ENCODE assay signal across 24 cellular contexts in genomic region chr2:63822478-63822877, GRCh38.
"Had no signal": no experiment of that assay in that cellular context is flagged by ENCODE, and none has a peak within 500 bp of the region (broad histone marks: within the 10 kb centered on the region; RNA-seq: fewer than 3 reads in every experiment).

No MANE protein-coding gene starts in this region.

- H3K9me3 ChIP-seq: esophagus muscularis mucosa, gastrocnemius medialis, heart left ventricle had no signal

- H3K27me3 ChIP-seq: brain microvascular endothelial cell, esophagus muscularis mucosa, foreskin keratinocyte, gastrocnemius medialis, heart left ventricle had no signal

- H3K36me3 ChIP-seq: brain microvascular endothelial cell, esophagus muscularis mucosa, gastrocnemius medialis, heart left ventricle had no signal

- H3K4me3 ChIP-seq: coronary artery, esophagus muscularis mucosa, gastrocnemius medialis, heart left ventricle had no signal

- DNase-seq: activated CD4-positive, alpha-beta memory T cell treated with anti-CD3 and anti-CD28 coated beads, Interleukin-2, amount 10 ng/mL, durations not matched to agents 7 days and 5 days; activated CD4-positive, alpha-beta T cell treated with anti-CD3 and anti-CD28 coated beads for 1 hour; activated CD4-positive, alpha-beta T cell treated with anti-CD3 and anti-CD28 coated beads for 4 hours; activated CD4-positive, alpha-beta T cell treated with anti-CD3 and anti-CD28 coated beads, Interleukin-2, amount 10 ng/mL, durations not matched to agents 7 days and 5 days; activated CD4-positive, alpha-beta T cell treated with anti-CD3 and anti-CD28 coated beads, Interleukin-2, amount 50 U/mL, for 4 hours; activated CD8-positive, alpha-beta memory T cell treated with anti-CD3 and anti-CD28 coated beads, Interleukin-2, amount 50 U/mL, for 48 hours; activated gamma-delta T cell; activated naive CD4-positive, alpha-beta T cell; activated naive CD4-positive, alpha-beta T cell treated with anti-CD3 and anti-CD28 coated beads, Interleukin-2, amount 10 ng/mL, durations not matched to agents 7 days and 5 days; activated naive CD8-positive, alpha-beta T cell treated with anti-CD3 and anti-CD28 coated beads, Interleukin-2, amount 10 ng/mL, durations not matched to agents 7 days and 5 days; activated T-cell treated with anti-CD3 and anti-CD28 coated beads for 4 hours; activated T-cell treated with anti-CD3 and anti-CD28 coated beads, Interleukin-2, amount 50 U/mL, for 24 hours; activated T-cell treated with anti-CD3 and anti-CD28 coated beads, Interleukin-2, amount 50 U/mL, for 72 hours; brain microvascular endothelial cell; effector CD4-positive, alpha-beta T cell; effector memory CD8-positive, alpha-beta T cell; erythroblast; foreskin keratinocyte; gastrocnemius medialis; glutamatergic neuron; heart left ventricle; T-helper 2 cell had no signal

- H3K27ac ChIP-seq: brain microvascular endothelial cell, esophagus muscularis mucosa, foreskin keratinocyte had no signal
